15 cellular contexts compared by ENCODE assay signal in genomic region chr12:76921891-76922664, GRCh38.
"Had no signal": no experiment of that assay in that cellular context is flagged by ENCODE, and none has a peak within 500 bp of the region (broad histone marks: within the 10 kb centered on the region; RNA-seq: fewer than 3 reads in every experiment).

No MANE protein-coding gene starts in this region.

- H3K27me3 ChIP-seq: foreskin keratinocyte, left lung, neural progenitor cell, pancreas had no signal

- H3K4me2 ChIP-seq: neural progenitor cell had no signal

- H3K9me3 ChIP-seq: left lung had no signal

- H3K27ac ChIP-seq: epithelial cell of prostate, foreskin keratinocyte, left lung, neural progenitor cell, pancreas, SK-N-MC, skin epidermis had no signal

- H3K36me3 ChIP-seq: left lung, neural progenitor cell, pancreas had no signal

- H3K4me1 ChIP-seq: left lung, neural progenitor cell, pancreas had no signal

- DNase-seq: activated CD4-positive, alpha-beta T cell treated with anti-CD3 and anti-CD28 coated beads for 4 hours; activated CD8-positive, alpha-beta memory T cell treated with anti-CD3 and anti-CD28 coated beads, Interleukin-2, amount 50 U/mL, for 4 hours; activated CD8-positive, alpha-beta T cell treated with anti-CD3 and anti-CD28 coated beads for 36 hours; activated naive CD4-positive, alpha-beta T cell; activated naive CD8-positive, alpha-beta T cell treated with anti-CD3 and anti-CD28 coated beads, Interleukin-2, amount 50 U/mL, for 24 hours; effector memory CD8-positive, alpha-beta T cell; foreskin keratinocyte; head of caudate nucleus; left lung; pancreas; T-helper 1 cell had no signal

- H3K4me3 ChIP-seq: left lung, neural progenitor cell, pancreas, SK-N-MC, skin epidermis had no signal

- ATAC-seq: activated CD8-positive, alpha-beta T cell treated with anti-CD3 and anti-CD28 coated beads for 36 hours; activated naive CD8-positive, alpha-beta T cell treated with anti-CD3 and anti-CD28 coated beads, Interleukin-2, amount 50 U/mL, for 24 hours; effector memory CD8-positive, alpha-beta T cell; foreskin keratinocyte; left lung had no signal

- H3K9ac ChIP-seq: neural progenitor cell had no signal
